Comparison of ENCODE assay signal across 1 cellular context in genomic region chr22:35559354-35560005, GRCh38.
TF ChIP-seq lines count a peak whose summit lies in the region.

No MANE protein-coding gene starts in this region.

TF ChIP-seq in H1, 55 proteins besides CTCF, POLR2A, EP300 and RAD21 (continued from another document):
- no peak for TF ChIP-seq CHD7 (IDR thresholded peaks at IDR 0.05; ENCODE audit: insufficient replicate concordance, low read length)
TF ChIP-seq in H1: peak in this region for 0.
